Comparison of ENCODE assay signal across 8 cellular contexts in the genomic region with DNA sequence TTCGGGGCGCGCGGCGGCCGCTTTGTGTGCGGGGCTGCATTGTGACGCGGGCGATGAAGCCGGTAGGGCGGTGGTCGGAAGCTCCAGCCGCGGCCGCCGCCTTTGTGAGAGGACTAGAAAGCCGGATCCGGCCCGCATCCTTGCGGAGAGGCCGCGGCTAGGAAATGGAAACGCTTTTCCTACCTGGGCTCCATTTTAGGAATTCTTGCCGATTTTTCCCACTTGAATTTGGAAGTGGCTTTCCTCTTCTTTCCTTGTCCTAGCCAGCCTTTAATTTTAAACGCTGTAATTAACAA. TPM values are rescaled to one million over a fixed set of nuclear protein-coding genes. Genes with fewer than 3 reads are reported as not detected.
A peak's percentile ranks its signal among the peaks of the same experiment; 100 is the strongest.
DNase-seq lines count a peak whose midpoint lies in the region; ATAC-seq and TF ChIP-seq lines count a peak whose summit lies in the region.

No MANE protein-coding gene starts in this region.

- H3K79me2 ChIP-seq in PC-3 (ENCODE audit: low read length) (peaks cover 32% of the 10 kb centered on the region), osteoblast (ENCODE audit: insufficient read depth, low read length) (peaks cover 16% of the 10 kb centered on the region)

- H3K4me3 ChIP-seq in PC-3 (ENCODE audit: low read length): peak overlapping the region; percentile 92
- peak overlapping the region; percentile 59 to 89 for H3K4me3 ChIP-seq in esophagus (ENCODE audit: low read depth in 1 of 2, low read length in 2 of 2)
- peak overlapping the region; percentile 78 for H3K4me3 ChIP-seq in osteoblast (ENCODE audit: insufficient read depth, low read length)

- peaks cover 16% of the 10 kb centered on the region for H3K36me3 ChIP-seq in PC-3 (ENCODE audit: low read depth, low read length)
- H3K36me3 ChIP-seq in esophagus (ENCODE audit: control insufficient read depth in 2 of 2, insufficient read depth in 2 of 2, low read length in 1 of 2): no peaks in the 10 kb centered on the region
- peaks cover 7% of the 10 kb centered on the region for H3K36me3 ChIP-seq in osteoblast (ENCODE audit: insufficient read depth, low read length)

- intact Hi-C loops in PC-3 (cut with micrococcal nuclease): loop anchor here (2.0 to 10.0 kb wide), 3 partner anchors 29 to 679 kb away; a partner anchor contains a TSS

- H3K4me1 ChIP-seq in PC-3 (ENCODE audit: insufficient read depth, low read length): peaks cover 24% of the 10 kb centered on the region
- H3K4me1 ChIP-seq in esophagus (ENCODE audit: control insufficient read depth in 2 of 2, insufficient read depth in 2 of 2, low read length in 1 of 2): no peaks in the 10 kb centered on the region
- peaks cover 3% of the 10 kb centered on the region for H3K4me1 ChIP-seq in osteoblast (ENCODE audit: insufficient read depth, low read length)

- no peaks in the 10 kb centered on the region for H3K9me3 ChIP-seq in PC-3 (ENCODE audit: low read length)
- H3K9me3 ChIP-seq in esophagus (ENCODE audit: control insufficient read depth in 2 of 2, insufficient read depth in 1 of 2, low read depth in 1 of 2, low read length in 1 of 2): peaks cover 0 to 8% of the 10 kb centered on the region in 2 donors
- no peaks in the 10 kb centered on the region for H3K9me3 ChIP-seq in osteoblast (ENCODE audit: low read depth, low read length)

- no peak overlapping the region for H2AFZ ChIP-seq in PC-3 (ENCODE audit: low read length)
- H2AFZ ChIP-seq in osteoblast (ENCODE audit: low read length): no peak overlapping the region

- POLR2A ChIA-PET in GM10248 (lab: Yijun Ruan, JAX) (interaction anchor here (0.6 to 5.5 kb wide), 9 partner anchors 9 to 761 kb away, joined by 3 to 35 read pairs (median 3); no protein-coding TSS in a partner anchor), PC-3 (lab: Charles Lee; ENCODE audit: unreplicated experiment) (interaction anchor here (0.6 to 1.0 kb wide), 3 partner anchors 20 to 398 kb away, joined by 3 to 7 read pairs (median 3); no protein-coding TSS in a partner anchor)

- H3K9ac ChIP-seq in PC-3 (ENCODE audit: low read length): peak overlapping the region; percentile 99

- DNase-seq in GM10248 (ENCODE audit: extremely low spot score) (peak; percentile 13), PC-3 (peak; percentile 23), osteoblast (ENCODE audit: insufficient read length, low spot score, missing footprints) (no peak), NCI-H1105 treated with DMSO at 0.1 percent for 48 hours (lab: John Stamatoyannopoulos, UW) (no peak)

- H3F3A ChIP-seq in PC-3 (ENCODE audit: low read length, unreplicated experiment): peaks cover 10% of the 10 kb centered on the region

- TF ChIP-seq CTCF in GM10248 (IDR thresholded peaks at IDR 0.05; ENCODE audit: control extremely low read depth, extremely low read depth, low read depth, missing control alignments) (no peak), PC-3 (conservative IDR thresholded peaks at IDR 0.05; ENCODE audit: low read depth, low read length) (no peak), osteoblast (IDR thresholded peaks at IDR 0.05; ENCODE audit: extremely low read depth, low read depth, low read length) (no peak)

- BruUV-seq in PC-3 (replicated peaks; lab: Mats Ljungman, UMichigan): no TSS peak

- no peaks in the 10 kb centered on the region for H3K9me2 ChIP-seq in PC-3 (replicated peaks; ENCODE audit: low read length)

- H4K20me1 ChIP-seq in PC-3 (ENCODE audit: low read length): peaks cover 21% of the 10 kb centered on the region
- H4K20me1 ChIP-seq in osteoblast (ENCODE audit: insufficient read depth, low read length): peaks cover 8% of the 10 kb centered on the region

- H3K27me3 ChIP-seq in PC-3 (ENCODE audit: low read length): no peaks in the 10 kb centered on the region
- no peaks in the 10 kb centered on the region for H3K27me3 ChIP-seq in esophagus (ENCODE audit: control insufficient read depth in 1 of 2, insufficient read depth in 2 of 2, low read length in 2 of 2)
- no peaks in the 10 kb centered on the region for H3K27me3 ChIP-seq in osteoblast (ENCODE audit: insufficient read depth, low read length)

- ATAC-seq in PC-3 (no peak), GM18909 (IDR thresholded peaks at IDR 0.05; ENCODE audit: poor library complexity, unreplicated experiment) (no peak), GM18498 (IDR thresholded peaks at IDR 0.05; ENCODE audit: unreplicated experiment) (no peak), HG03460 (IDR thresholded peaks at IDR 0.05; ENCODE audit: unreplicated experiment) (no peak)

- WGBS in esophagus, 2 donors: 0 to 25% methylated on average over 25 to 26 of the region's 26 CpGs

- H3K27ac ChIP-seq in PC-3 (ENCODE audit: low read length) (peak overlapping the region; percentile 85), esophagus (ENCODE audit: low read depth in 2 of 2, low read length in 1 of 2) (peak overlapping the region; percentile 89 to 97), osteoblast (ENCODE audit: low read depth, low read length) (peak overlapping the region; percentile 93)

- CTCF ChIA-PET in GM10248 (lab: Yijun Ruan, JAX): interaction anchor here (1.3 to 5.6 kb wide), 3 partner anchors 18 to 29 kb away, joined by 3 to 28 read pairs (median 11); no protein-coding TSS in a partner anchor
- CTCF ChIA-PET in PC-3 (lab: Charles Lee): no interaction called here

- H3K4me2 ChIP-seq in PC-3 (ENCODE audit: low read length) (peak overlapping the region; percentile 94), osteoblast (ENCODE audit: insufficient read depth, low read length) (no peak overlapping the region)

RNA-seq across cellular contexts. Expression of a gene that starts 0.7 kb away (rescaled TPM):
- total RNA-seq in PC-3 (2014; rRNA removed): 1,640 and 2,159 TPM in 2 replicates
- 1,000 to 10,000 TPM; 1,322 to 1,747 TPM for polyA plus RNA-seq in esophagus
- 5,120 and 5,652 TPM in 2 replicates for total RNA-seq in osteoblast

Comparison
In these comparisons a context has a peak if more than half of its experiments do, and no peak if none do; other contexts are left out.
1. DNase-seq: peak in GM10248 (single experiment) and PC-3 (single experiment); none in osteoblast (single experiment) and NCI-H1105 treated with DMSO at 0.1 percent for 48 hours (single experiment).
2. Peak in every context shown above with its lines, with median percentiles within 50 percentile points of each other: H3K27ac ChIP-seq and H3K4me3 ChIP-seq.